ENCODE assay signal across 23 cellular contexts in genomic region chr2:78115291-78115690, GRCh38.
"Had no signal": no experiment of that assay in that cellular context is flagged by ENCODE, and none has a peak within 500 bp of the region (broad histone marks: within the 10 kb centered on the region; RNA-seq: fewer than 3 reads in every experiment).

No MANE protein-coding gene starts in this region.

- H3K36me3 ChIP-seq: MG63, SJSA1 had no signal

- H3K27ac ChIP-seq: HL-60, SJSA1, SK-N-MC had no signal

- H3K27me3 ChIP-seq: MG63, SJSA1 had no signal

- DNase-seq: Karpas-422; KBM-7; MG63; NCI-H1436; NCI-H187; NCI-H2029; NCI-H2081 treated with DMSO at 0.1 percent for 48 hours; NCI-H2171; NCI-H226; NCI-H446; NCI-H510A; NCI-H524 treated with DMSO at 0.1 percent for 48 hours; NCI-H69; NCI-H774; NK-92 treated with Interleukin-12 subunit alpha and Interleukin-12 subunit beta, amount 100 ng/mL, for 24 hours; Right ventricle myocardium superior; RPMI8226; SIG-M5 had no signal

- H3K9me3 ChIP-seq: MG63, SJSA1 had no signal

- H3K4me1 ChIP-seq: SJSA1 had no signal

- FAIRE-seq: HTR-8/SVneo, RCC 7860 had no signal

- H3K4me3 ChIP-seq: MG63, SJSA1, SK-N-MC had no signal
